Comparison of ENCODE assay signal across 8 cellular contexts in the genomic region with DNA sequence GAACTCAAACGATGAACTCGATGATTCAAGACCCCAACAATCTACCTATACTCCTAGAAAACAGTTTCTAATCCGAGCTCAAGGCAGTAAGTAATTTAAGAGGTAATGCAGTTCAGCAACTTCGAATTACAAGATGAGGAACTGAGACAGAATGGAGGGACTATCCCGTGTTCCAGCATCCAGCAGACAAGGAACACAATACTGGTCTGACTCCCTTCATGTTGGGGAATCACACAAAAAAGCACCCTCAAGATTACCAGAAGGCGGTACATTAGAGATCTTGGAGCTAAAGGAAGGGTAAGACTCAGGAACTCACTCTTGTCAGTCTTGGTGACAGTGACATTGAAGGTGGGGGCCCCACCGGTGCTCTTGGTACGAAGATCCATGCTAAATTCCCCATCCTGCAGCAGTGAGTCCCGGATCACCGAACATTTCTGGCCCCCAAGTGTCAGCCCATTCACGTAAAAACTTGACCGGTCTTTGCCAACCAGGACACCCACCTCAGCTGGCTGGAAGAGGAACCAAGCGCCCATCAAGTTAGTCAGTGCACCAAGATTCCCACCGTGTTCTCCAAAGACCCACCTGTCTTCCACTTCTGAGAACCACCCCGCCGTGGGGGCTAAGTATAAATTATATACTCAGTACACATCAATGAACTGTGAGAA. TPM values are rescaled to one million over a fixed set of nuclear protein-coding genes. Genes with fewer than 3 reads are reported as not detected.
DNase-seq lines count a peak whose midpoint lies in the region; ATAC-seq and TF ChIP-seq lines count a peak whose summit lies in the region.

No MANE protein-coding gene starts in this region.

- no CpG with 5 or more reads among the region's 16 CpGs for WGBS in IMR-90 (ENCODE audit: extremely low coverage in 2 of 2, insufficient read length in 1 of 2), 2 experiments

- H3K4me3 ChIP-seq in AG09309 (ENCODE audit: control insufficient read depth, low read depth, low read length) (peak overlapping the region; percentile 88), IMR-90 (ENCODE audit: insufficient read depth, low read depth, low read length) (peak overlapping the region; percentile 98), muscle layer of duodenum (ENCODE audit: low read depth in 1 of 2, low read length in 2 of 2) (peak overlapping the region; percentile 92 to 97)

- 0 out of 2 replicates have a peak overlapping the region, but pooled peaks have one; percentile 6 for H4K5ac ChIP-seq in IMR-90 (ENCODE audit: low read depth, low read length)

- H4K91ac ChIP-seq in IMR-90 (ENCODE audit: insufficient read depth, low read depth, low read length) = peak overlapping the region; percentile 21

- H2AK5ac ChIP-seq in IMR-90 (ENCODE audit: low read depth, low read length) = peak overlapping the region; percentile 25

- POLR2A ChIA-PET in IMR-90 (lab: Charles Lee; ENCODE audit: unreplicated experiment) = interaction anchor here (0.6 to 3.5 kb wide), 5 partner anchors 20 to 79 kb away, joined by 3 to 19 read pairs (median 4); partner anchors contain the start of genes CAMTA2 and SPAG7

- BruUV-seq in IMR-90 (replicated peaks; lab: Mats Ljungman, UMichigan) = TSS peak; percentile 92

- no peak overlapping the region for H3K18ac ChIP-seq in IMR-90 (ENCODE audit: low read depth, low read length)

- H3K23ac ChIP-seq in IMR-90 (ENCODE audit: low read depth, low read length) = peak overlapping the region; percentile 81

- H3K79me1 ChIP-seq in IMR-90 (ENCODE audit: low read depth in 1 of 2, low read length in 2 of 2) = peaks cover 10 to 50% of the 10 kb centered on the region in 2 experiments; a peak in 3 of 4 replicates

- DNase-seq in AG09309 (ENCODE audit: low read depth) (no peak), IMR-90 (no peak), left lobe of liver (ENCODE audit: low spot score) (no peak), SIG-M5 treated with dmso at 0.1 percent for 504 hours (lab: John Stamatoyannopoulos, UW; ENCODE audit: unreplicated experiment) (no peak)
- no peak for DNase-seq in central memory CD8-positive, alpha-beta T cell (ENCODE audit: low spot score in 2 of 2)

- peak overlapping the region; percentile 78 for H3K4me2 ChIP-seq in IMR-90 (ENCODE audit: low read depth, low read length)

- peak overlapping the region; percentile 25; the same call in 1 of the 3 replicates for H2BK15ac ChIP-seq in IMR-90 (ENCODE audit: low read depth, low read length)

- in situ Hi-C loops in IMR-90 (cut with MboI; ENCODE audit: low sequenced_read_pairs) = no loop called here

- no peak for TF ChIP-seq POLR2A in IMR-90 (IDR thresholded peaks at IDR 0.05; ENCODE audit: low read depth, low read length)

- H3K36me3 ChIP-seq in IMR-90 (ENCODE audit: control insufficient read depth, insufficient read depth, low read length) (peaks cover 41% of the 10 kb centered on the region), muscle layer of duodenum (ENCODE audit: control insufficient read depth in 1 of 2, insufficient read depth in 2 of 2, low read length in 2 of 2) (peaks cover 41 to 43% of the 10 kb centered on the region in 2 donors)

- peaks cover 24% of the 10 kb centered on the region for H3K4me1 ChIP-seq in IMR-90 (ENCODE audit: control insufficient read depth, insufficient read depth, low read length)
- H3K4me1 ChIP-seq in muscle layer of duodenum (ENCODE audit: control insufficient read depth in 1 of 2, insufficient read depth in 2 of 2, low read length in 2 of 2) = peaks cover 31 to 69% of the 10 kb centered on the region in 2 donors

- peak overlapping the region; percentile 77 for H3K27ac Mint-ChIP-seq in central memory CD8-positive, alpha-beta T cell (ENCODE audit: low read depth)

- dilution Hi-C loops in IMR-90 (cut with HindIII; ENCODE audit: low sequenced_read_pairs, unreplicated experiment) = no loop called here

- peak overlapping the region; percentile 85 for H3K4ac ChIP-seq in IMR-90 (ENCODE audit: low read depth, low read length)

- H2BK120ac ChIP-seq in IMR-90 (ENCODE audit: low read depth, low read length) = peak overlapping the region; percentile 49; the same call in 1 of the 2 replicates

- peak overlapping the region; percentile 94 for H3K56ac ChIP-seq in IMR-90 (ENCODE audit: extremely low read depth, insufficient read depth, low read length)

- H3K27ac ChIP-seq in IMR-90 (ENCODE audit: insufficient read depth, low read length) = peak overlapping the region; percentile 96
- peak overlapping the region; percentile 90 for H3K27ac ChIP-seq in muscle layer of duodenum (ENCODE audit: low read length)

- peak overlapping the region; percentile 80 to 95; a peak in 3 of 4 replicates for H4K8ac ChIP-seq in IMR-90 (ENCODE audit: low read depth in 2 of 2, low read length in 2 of 2)

- H3K27me3 ChIP-seq in IMR-90 (ENCODE audit: control insufficient read depth, insufficient read depth, low read length) = no peaks in the 10 kb centered on the region
- no peaks in the 10 kb centered on the region for H3K27me3 ChIP-seq in muscle layer of duodenum (ENCODE audit: low read depth, low read length)

- peak overlapping the region; percentile 94 for H3K4me3 Mint-ChIP-seq in central memory CD8-positive, alpha-beta T cell

- H4K20me1 ChIP-seq in IMR-90 (ENCODE audit: insufficient read depth, low read length) = peaks cover 66% of the 10 kb centered on the region

- TF ChIP-seq RAD21 in IMR-90 (IDR thresholded peaks at IDR 0.05; ENCODE audit: low read length) = no peak

- TF ChIP-seq CTCF in AG09309 (IDR thresholded peaks at IDR 0.05; ENCODE audit: control insufficient read depth, insufficient read depth, low read depth, low read length, missing control alignments) (no peak), IMR-90 (conservative IDR thresholded peaks at IDR 0.05; ENCODE audit: low read depth, low read length) (no peak)

- H3K9me3 Mint-ChIP-seq in central memory CD8-positive, alpha-beta T cell = no peaks in the 10 kb centered on the region

- peaks cover 71% of the 10 kb centered on the region for H3K4me1 Mint-ChIP-seq in central memory CD8-positive, alpha-beta T cell

- H3K9ac ChIP-seq in IMR-90 (ENCODE audit: low read depth, low read length) = peak overlapping the region; percentile 97

- H3K14ac ChIP-seq in IMR-90 (replicated peaks; ENCODE audit: low read depth, low read length) = peak overlapping the region; percentile 95

- CTCF ChIA-PET in IMR-90 (lab: Yijun Ruan, JAX) = no interaction called here

- no peak overlapping the region for H2BK20ac ChIP-seq in IMR-90 (ENCODE audit: low read depth, low read length)

- peaks cover 19% of the 10 kb centered on the region; the same call in 1 of the 2 replicates for H3K9me1 ChIP-seq in IMR-90 (ENCODE audit: insufficient read depth, low read length)

- peak overlapping the region; percentile 98 for H2BK5ac ChIP-seq in IMR-90 (ENCODE audit: low read depth, low read length, poor library complexity, severe bottlenecking)

- no peak overlapping the region for H2AFZ ChIP-seq in IMR-90 (replicated peaks; ENCODE audit: low read length, poor library complexity)

- peak overlapping the region; percentile 44 for H2AK9ac ChIP-seq in IMR-90 (replicated peaks; ENCODE audit: low read depth, low read length, poor library complexity)

- H3K27me3 Mint-ChIP-seq in central memory CD8-positive, alpha-beta T cell = no peaks in the 10 kb centered on the region

- intact Hi-C loops in IMR-90 (cut with micrococcal nuclease) = no loop called here

- H3K36me3 Mint-ChIP-seq in central memory CD8-positive, alpha-beta T cell (ENCODE audit: insufficient read depth) = peaks cover 58% of the 10 kb centered on the region

- H3K9me3 ChIP-seq in IMR-90 (ENCODE audit: control insufficient read depth, insufficient read depth, low read length) = no peaks in the 10 kb centered on the region
- no peaks in the 10 kb centered on the region for H3K9me3 ChIP-seq in muscle layer of duodenum (ENCODE audit: control insufficient read depth in 1 of 2, low read length in 2 of 2)

- no peak for ATAC-seq in IMR-90 (ENCODE audit: low read depth)
- no peak for ATAC-seq in central memory CD8-positive, alpha-beta T cell (replicated peaks; ENCODE audit: extremely low read depth, poor library complexity, severe bottlenecking)
- no peak for ATAC-seq in left lobe of liver
- ATAC-seq in HG02759 (IDR thresholded peaks at IDR 0.05; ENCODE audit: unreplicated experiment) = no peak
- ATAC-seq in HG03521 (IDR thresholded peaks at IDR 0.05; ENCODE audit: unreplicated experiment) = no peak

TF ChIP-seq in IMR-90, 13 proteins besides CTCF, POLR2A, EP300 and RAD21:
- TF ChIP-seq CEBPB (IDR thresholded peaks at IDR 0.05; ENCODE audit: low read depth, low read length) (no peak), RFX5 (IDR thresholded peaks at IDR 0.05; ENCODE audit: low read depth, low read length) (no peak), MAZ (IDR thresholded peaks at IDR 0.05; ENCODE audit: borderline replicate concordance, low read depth, low read length) (no peak)

RNA-seq across cellular contexts. Expression of gene PFN1, which starts 1.9 kb away (rescaled TPM):
- total RNA-seq in IMR-90 (2012; rRNA removed) (348 and 432 TPM in 2 replicates), left lobe of liver (254 TPM)
- polyA plus RNA-seq in IMR-90 (2012; rRNA removed) = 1,671 and 2,152 TPM in 2 replicates
- polyA plus RNA-seq in IMR-90 (2012; cell fraction: cytosol; rRNA removed) = 2,723 and 2,770 TPM in 2 replicates
- polyA plus RNA-seq in IMR-90 (2012; cell fraction: nucleus; rRNA removed; ENCODE audit: low replicate concordance) = 690 and 857 TPM in 2 replicates

RNA-seq across cellular contexts. Expression of gene ENO3, which starts 4.5 kb away (rescaled TPM):
- 1.4 TPM in 2 replicates for total RNA-seq in IMR-90 (2012; rRNA removed)
- 4.2 and 5.1 TPM in 2 replicates for polyA plus RNA-seq in IMR-90 (2012; rRNA removed)
- polyA plus RNA-seq in IMR-90 (2012; cell fraction: cytosol; rRNA removed) = 1.6 and 2.8 TPM in 2 replicates
- polyA plus RNA-seq in IMR-90 (2012; cell fraction: nucleus; rRNA removed; ENCODE audit: low replicate concordance) = 52.7 and 54.4 TPM in 2 replicates
- total RNA-seq in left lobe of liver = 52.7 TPM

RNA-seq across cellular contexts. Expression of gene RNF167, which starts 6.4 kb away (rescaled TPM):
- total RNA-seq in IMR-90 (2012; rRNA removed) (13.1 and 13.3 TPM in 2 replicates), left lobe of liver (78.9 TPM)
- 79.5 and 83.6 TPM in 2 replicates for polyA plus RNA-seq in IMR-90 (2012; rRNA removed)
- 41.9 and 55.4 TPM in 2 replicates for polyA plus RNA-seq in IMR-90 (2012; cell fraction: cytosol; rRNA removed)
- 69.1 and 86.3 TPM in 2 replicates for polyA plus RNA-seq in IMR-90 (2012; cell fraction: nucleus; rRNA removed; ENCODE audit: low replicate concordance)

RNA-seq across cellular contexts. Expression of gene SLC25A11, which starts 6.6 kb away (rescaled TPM):
- total RNA-seq in IMR-90 (2012; rRNA removed) (30.8 and 35.0 TPM in 2 replicates), left lobe of liver (44.7 TPM)
- 62.2 and 68.2 TPM in 2 replicates for polyA plus RNA-seq in IMR-90 (2012; rRNA removed)
- 58.3 and 80.2 TPM in 2 replicates for polyA plus RNA-seq in IMR-90 (2012; cell fraction: cytosol; rRNA removed)
- polyA plus RNA-seq in IMR-90 (2012; cell fraction: nucleus; rRNA removed; ENCODE audit: low replicate concordance) = 29.2 and 53.6 TPM in 2 replicates

RNA-seq across cellular contexts. Expression of gene GP1BA, which starts 14.4 kb away (rescaled TPM):
- total RNA-seq in IMR-90 (2012; rRNA removed) (not detected in 2 replicates), left lobe of liver (not detected)
- not detected in 2 replicates for polyA plus RNA-seq in IMR-90 (2012; rRNA removed)
- polyA plus RNA-seq in IMR-90 (2012; cell fraction: cytosol; rRNA removed) = 0.03 TPM in 1 of 2 replicates, not detected in the other
- not detected in 2 replicates for polyA plus RNA-seq in IMR-90 (2012; cell fraction: nucleus; rRNA removed; ENCODE audit: low replicate concordance)

Comparison
In these comparisons a context has a peak if more than half of its experiments do, and no peak if none do; other contexts are left out.
1. RNA of gene ENO3, which starts 4.5 kb away (total RNA-seq): 52.7 TPM in left lobe of liver (single experiment); 1.4 TPM in IMR-90; every median in the first group is over 10 times any median in the second.
2. Peak in every context shown above with its lines, with median percentiles within 50 percentile points of each other: H3K4me3 ChIP-seq.